ENCODE assay signal across 19 cellular contexts in genomic region chr2:116716444-116716843, GRCh38.
DNase-seq lines count a peak whose midpoint lies in the region; ATAC-seq and TF ChIP-seq lines count a peak whose summit lies in the region.
"Had no signal": no experiment of that assay in that cellular context is flagged by ENCODE, and none has a peak within 500 bp of the region (broad histone marks: within the 10 kb centered on the region; RNA-seq: fewer than 3 reads in every experiment).

No MANE protein-coding gene starts in this region.

- no peak overlapping the region for H2AFZ ChIP-seq in mammary epithelial cell (ENCODE audit: low read depth, low read length)
- H2AFZ ChIP-seq: GM23338 had no signal

- no TSS peak for BruUV-seq in MCF 10A (replicated peaks; lab: Mats Ljungman, UMichigan)
- BruUV-seq in mammary epithelial cell (replicated peaks; lab: Mats Ljungman, UMichigan), result no TSS peak

- no peaks in the 10 kb centered on the region for H3K9me3 Mint-ChIP-seq in MCF 10A (ENCODE audit: unreplicated experiment)
- H3K9me3 Mint-ChIP-seq: GM23338 had no signal

- H3K4me2 ChIP-seq in mammary epithelial cell (ENCODE audit: insufficient read depth, low read depth, low read length), result no peak overlapping the region
- H3K4me2 ChIP-seq: A549, GM23338 had no signal

- H3K27me3 Mint-ChIP-seq in MCF 10A (ENCODE audit: insufficient read depth, unreplicated experiment), result no peaks in the 10 kb centered on the region
- H3K27me3 Mint-ChIP-seq: CD4-positive, alpha-beta memory T cell had no signal

- in situ Hi-C loops in mammary epithelial cell (cut with MboI; ENCODE audit: low sequenced_read_pairs in 2 of 2), result no loop called here

- CTCF ChIA-PET in MCF 10A (lab: Yijun Ruan, JAX) (no interaction called here), mammary epithelial cell (lab: Charles Lee; ENCODE audit: low non-redundant PET) (no interaction called here), GM10248 (lab: Yijun Ruan, JAX) (no interaction called here)

- no peak overlapping the region for H3K27ac ChIP-seq in mammary epithelial cell (ENCODE audit: insufficient read depth, low read depth, low read length)
- peak overlapping the region; percentile 87 for H3K27ac ChIP-seq in RWPE2 (ENCODE audit: poor library complexity, severe bottlenecking)
- H3K27ac ChIP-seq: A549 had no signal

- no peaks in the 10 kb centered on the region for H4K20me1 ChIP-seq in mammary epithelial cell (ENCODE audit: insufficient read depth, low read length)

- no peaks in the 10 kb centered on the region for H3K36me3 Mint-ChIP-seq in MCF 10A (ENCODE audit: insufficient read depth, unreplicated experiment)
- H3K36me3 Mint-ChIP-seq: CD4-positive, alpha-beta memory T cell had no signal

- H3K27ac Mint-ChIP-seq in MCF 10A (ENCODE audit: low read depth, unreplicated experiment), result no peak overlapping the region
- H3K27ac Mint-ChIP-seq: CD4-positive, alpha-beta memory T cell; GM23338; H9 had no signal

- dilution Hi-C loops in mammary epithelial cell (cut with HindIII; ENCODE audit: low sequenced_read_pairs), result no loop called here

- H3K79me2 ChIP-seq in mammary epithelial cell (ENCODE audit: insufficient read depth, low read length), result no peaks in the 10 kb centered on the region

- WGBS in mammary epithelial cell (ENCODE audit: low coverage, missing lambda C conversion rate), result 65% methylated on average over 2 of the region's 2 CpGs

- no peak overlapping the region for H3K9ac ChIP-seq in mammary epithelial cell (ENCODE audit: insufficient read depth, low read length)

- H3K36me3 ChIP-seq in mammary epithelial cell (ENCODE audit: insufficient read depth, low read length) (no peaks in the 10 kb centered on the region), RWPE2 (ENCODE audit: low read depth) (no peaks in the 10 kb centered on the region)

- peaks cover 28% of the 10 kb centered on the region for H3K4me1 Mint-ChIP-seq in MCF 10A (ENCODE audit: insufficient read depth, unreplicated experiment)
- H3K4me1 Mint-ChIP-seq: CD4-positive, alpha-beta memory T cell; GM23338 had no signal

- H3K4me1 ChIP-seq in mammary epithelial cell (ENCODE audit: insufficient read depth, low read length) (no peaks in the 10 kb centered on the region), RWPE2 (ENCODE audit: insufficient read depth, poor library complexity, severe bottlenecking) (peaks cover 43% of the 10 kb centered on the region)
- H3K4me1 ChIP-seq: A549 had no signal

- peaks cover 8% of the 10 kb centered on the region for H3K9me3 ChIP-seq in mammary epithelial cell (replicated peaks; ENCODE audit: insufficient read depth, low read length)
- H3K9me3 ChIP-seq in RWPE2 (ENCODE audit: severe bottlenecking), result no peaks in the 10 kb centered on the region
- H3K9me3 ChIP-seq: A549 had no signal

- H3K4me3 ChIP-seq in mammary epithelial cell (replicated peaks in 1 of 3; ENCODE audit: insufficient read depth in 1 of 3, low read depth in 2 of 3, low read length in 3 of 3) (no peak overlapping the region), RWPE2 (ENCODE audit: severe bottlenecking) (no peak overlapping the region), epithelial cell of esophagus (ENCODE audit: low read length) (no peak overlapping the region)
- H3K4me3 ChIP-seq: A549, GM23338 had no signal

- H3K4me3 Mint-ChIP-seq in MCF 10A (ENCODE audit: unreplicated experiment), result no peak overlapping the region
- H3K4me3 Mint-ChIP-seq: CD4-positive, alpha-beta memory T cell; GM23338; H9 had no signal

- DNase-seq in MCF 10A (ENCODE audit: unreplicated experiment), result peak; percentile 10
- DNase-seq in mammary epithelial cell, result no peak
- no peak for DNase-seq in RWPE2 (ENCODE audit: low spot score)
- DNase-seq in epithelial cell of esophagus (ENCODE audit: low read depth), result peak; percentile 26
- no peak for DNase-seq in Right ventricle myocardium superior
- DNase-seq in GM10248 (ENCODE audit: extremely low spot score), result no peak
- DNase-seq: 8988T; ACHN; C1 segment of cervical spinal cord; Calu3; CD4-positive, alpha-beta memory T cell; COR-L47; DMS79; EL; GDM1; H9 had no signal

- ATAC-seq in RWPE2 (ENCODE audit: low read depth) (peak; percentile 60), Right ventricle myocardium superior (ENCODE audit: poor library complexity) (no peak)
- ATAC-seq: A549, GM23338, HCT116 had no signal

- H3K27me3 ChIP-seq in mammary epithelial cell (ENCODE audit: insufficient read depth, low read length) (no peaks in the 10 kb centered on the region), RWPE2 (ENCODE audit: insufficient read depth, poor library complexity, severe bottlenecking) (no peaks in the 10 kb centered on the region)

- no peak for TF ChIP-seq CTCF in MCF 10A (IDR thresholded peaks at IDR 0.05; ENCODE audit: unreplicated experiment)
- no peak for TF ChIP-seq CTCF in mammary epithelial cell (conservative IDR thresholded peaks at IDR 0.05 in 1 of 2, IDR thresholded peaks at IDR 0.05 in 1 of 2; ENCODE audit: extremely low read depth in 1 of 2, insufficient read depth in 1 of 2, low read depth in 1 of 2, low read length in 2 of 2)
- no peak for TF ChIP-seq CTCF in RWPE2 (IDR thresholded peaks at IDR 0.05; ENCODE audit: poor library complexity, severe bottlenecking)
- no peak for TF ChIP-seq CTCF in epithelial cell of esophagus (IDR thresholded peaks at IDR 0.05; ENCODE audit: insufficient read depth, low read depth, low read length, missing control alignments)
- TF ChIP-seq CTCF in GM10248 (IDR thresholded peaks at IDR 0.05; ENCODE audit: control extremely low read depth, extremely low read depth, low read depth, missing control alignments), result no peak

- POLR2A ChIA-PET in MCF 10A (lab: Yijun Ruan, JAX), result interaction anchor here (0.7 kb wide), 1 partner anchor 1432 kb away, joined by 4 read pairs; no protein-coding TSS in a partner anchor
- POLR2A ChIA-PET in GM10248 (lab: Yijun Ruan, JAX), result no interaction called here

- intact Hi-C loops in MCF 10A (cut with micrococcal nuclease) (no loop called here), mammary epithelial cell (cut with micrococcal nuclease) (no loop called here), Right ventricle myocardium superior (cut with DNase I) (no loop called here)

Comparison
In these comparisons a context has a peak if more than half of its experiments do, and no peak if none do; other contexts are left out.
1. DNase-seq: peak in MCF 10A (single experiment) and epithelial cell of esophagus (single experiment); none in mammary epithelial cell (single experiment), RWPE2 (single experiment), Right ventricle myocardium superior (single experiment) and GM10248 (single experiment).